In genomic region chr5:159773062-159773924, GRCh38 we compare ENCODE assay signal across 8 cellular contexts.
DNase-seq lines count a peak whose midpoint lies in the region; ATAC-seq, FAIRE-seq and TF ChIP-seq lines count a peak whose summit lies in the region.

No MANE protein-coding gene starts in this region.

- H3K4me1 ChIP-seq in A673 (ENCODE audit: insufficient read depth, low read length, poor library complexity, severe bottlenecking) (no peaks in the 10 kb centered on the region), mononuclear cell (ENCODE audit: insufficient read depth, low read length) (peaks cover 12% of the 10 kb centered on the region)

- peaks cover 28% of the 10 kb centered on the region for H3K27me3 ChIP-seq in A673 (replicated peaks; ENCODE audit: insufficient read depth, low read depth, low read length, poor library complexity)
- H3K27me3 ChIP-seq in mononuclear cell (ENCODE audit: insufficient read depth, low read length) = peaks cover 18% of the 10 kb centered on the region

- H3K36me3 ChIP-seq in A673 (ENCODE audit: insufficient read depth, low read length, poor library complexity, severe bottlenecking) = no peaks in the 10 kb centered on the region

- DNase-seq in A673 (ENCODE audit: low spot score) (peak; percentile 17), GM18507 (ENCODE audit: extremely low spot score, insufficient read length, low read depth) (peak; percentile 20), NCI-H526 treated with DMSO at 0.1 percent for 48 hours (lab: John Stamatoyannopoulos, UW) (peak; percentile 36), activated T-cell treated with anti-CD3 and anti-CD28 coated beads for 24 hours (ENCODE audit: low read depth) (peak; percentile 82), epidermal melanocyte (ENCODE audit: insufficient read length, low spot score) (peak; percentile 60)
- DNase-seq in stimulated activated CD8-positive, alpha-beta memory T cell treated with anti-CD3 and anti-CD28 coated beads, Interleukin-2, amount 100 ng/mL, for 1 hour (ENCODE audit: low read depth in 2 of 2) = peak; percentile 41 to 46

- POLR2A ChIA-PET in A673 (lab: Charles Lee; ENCODE audit: low non-redundant PET) = no interaction called here

- no TSS peak for BruUV-seq in A673 (replicated peaks; lab: Mats Ljungman, UMichigan)

- 0 out of 2 replicates have a peak, but pooled peaks have one; percentile 14 for TF ChIP-seq CTCF in A673 (conservative IDR thresholded peaks at IDR 0.05; ENCODE audit: low read depth, low read length)

- H3K4me3 ChIP-seq in A673 (ENCODE audit: low read depth, low read length, poor library complexity, severe bottlenecking) = peak overlapping the region; percentile 21
- peak overlapping the region; percentile 6 for H3K4me3 ChIP-seq in mononuclear cell (ENCODE audit: low read length)

- peak; percentile 84 for ATAC-seq in HG02973 (IDR thresholded peaks at IDR 0.05; ENCODE audit: unreplicated experiment)

- CTCF ChIA-PET in A673 (lab: Charles Lee) = no interaction called here

- H3K9me3 ChIP-seq in A673 (ENCODE audit: low read depth, low read length, poor library complexity, severe bottlenecking) (no peaks in the 10 kb centered on the region), mononuclear cell (ENCODE audit: low read depth, low read length) (no peaks in the 10 kb centered on the region)

- FAIRE-seq in GM18507 (lab: Jason Lieb, UNC) = no peak

- intact Hi-C loops in A673 (cut with micrococcal nuclease; ENCODE audit: unreplicated experiment) = no loop called here

- no peak overlapping the region for H3K27ac ChIP-seq in A673 (ENCODE audit: low read depth, low read length, poor library complexity, severe bottlenecking)

Comparison
In these comparisons a context has a peak if more than half of its experiments do, and no peak if none do; other contexts are left out.
1. DNase-seq: peak in every context shown above with its lines; median percentile 82 in activated T-cell treated with anti-CD3 and anti-CD28 coated beads for 24 hours; 60 in epidermal melanocyte; 44 in stimulated activated CD8-positive, alpha-beta memory T cell treated with anti-CD3 and anti-CD28 coated beads, Interleukin-2, amount 100 ng/mL, for 1 hour; 36 in NCI-H526 treated with DMSO at 0.1 percent for 48 hours; 20 in GM18507; 17 in A673.